1 cellular context compared by ENCODE assay signal in genomic region chr18:67957684-67958083, GRCh38.
TF ChIP-seq lines count a peak whose summit lies in the region.

No MANE protein-coding gene starts in this region.

TF ChIP-seq in GM23338, 12 proteins besides CTCF, POLR2A, EP300 and RAD21 (continued from another document):
- TF ChIP-seq REST (IDR thresholded peaks at IDR 0.05; ENCODE audit: unreplicated experiment) (no peak), ETS1 (IDR thresholded peaks at IDR 0.05) (no peak), ZNF462 (CRISPR knock-in tag; IDR thresholded peaks at IDR 0.05) (no peak), JUNB (IDR thresholded peaks at IDR 0.05; ENCODE audit: unreplicated experiment) (no peak), ZNF331 (CRISPR knock-in tag; IDR thresholded peaks at IDR 0.05; ENCODE audit: low read depth) (no peak), POLR2AphosphoS5 (IDR thresholded peaks at IDR 0.05; ENCODE audit: low read depth) (no peak), STAT1 (IDR thresholded peaks at IDR 0.05; ENCODE audit: unreplicated experiment) (no peak)
